ENCODE assay signal across 1 cellular context in genomic region chr4:164997324-164997723, GRCh38.
TF ChIP-seq lines count a peak whose summit lies in the region.

No MANE protein-coding gene starts in this region.

TF ChIP-seq in K562, 482 proteins besides CTCF, POLR2A, EP300 and RAD21:
- 0 out of 2 replicates have a peak, but pooled peaks have one; percentile 12 for TF ChIP-seq TAL1 (IDR thresholded peaks at IDR 0.05)
- no peak for TF ChIP-seq BACH1 (tag; IDR thresholded peaks at IDR 0.05)
- no peak for TF ChIP-seq ZNF79 (CRISPR knock-in tag; IDR thresholded peaks at IDR 0.05; ENCODE audit: low read depth)
- 0 out of 2 replicates have a peak, but pooled peaks have one; percentile 11 for TF ChIP-seq SMC3 (conservative IDR thresholded peaks at IDR 0.05; ENCODE audit: insufficient read depth, low read depth, low read length)
- TF ChIP-seq E2F3 (CRISPR knock-in tag; IDR thresholded peaks at IDR 0.05) = no peak
- TF ChIP-seq TOE1 (IDR thresholded peaks at IDR 0.05; ENCODE audit: borderline replicate concordance) = no peak
- no peak for TF ChIP-seq TOE1 (CRISPR knock-in tag; IDR thresholded peaks at IDR 0.05; ENCODE audit: borderline replicate concordance, low read depth)
- TF ChIP-seq TCF3 (CRISPR knock-in tag; IDR thresholded peaks at IDR 0.05) = peak; percentile 42; the same call in 1 of the 2 replicates
- TF ChIP-seq ZNF274 (IDR thresholded peaks at IDR 0.05; ENCODE audit: borderline replicate concordance, low read depth, low read length) = no peak
- TF ChIP-seq ZNF232 (CRISPR knock-in tag; IDR thresholded peaks at IDR 0.05) = no peak
- TF ChIP-seq NCOR1 (IDR thresholded peaks at IDR 0.05) = 0 out of 2 replicates have a peak, but pooled peaks have one; percentile 7
- no peak for TF ChIP-seq ETS1 (conservative IDR thresholded peaks at IDR 0.05; ENCODE audit: control insufficient read depth, low read depth, low read length)
- TF ChIP-seq DNMT1 (IDR thresholded peaks at IDR 0.05) = no peak
- TF ChIP-seq SREBF1 (IDR thresholded peaks at IDR 0.05; ENCODE audit: borderline replicate concordance, low read depth, low read length) = no peak
- TF ChIP-seq CBFA2T3 (IDR thresholded peaks at IDR 0.05) = peak; percentile 52
